ENCODE assay signal across 1 cellular context in genomic region chr5:127296321-127296720, GRCh38.
TF ChIP-seq lines count a peak whose summit lies in the region.

No MANE protein-coding gene starts in this region.

TF ChIP-seq in SK-N-SH, 30 proteins besides CTCF, POLR2A, EP300 and RAD21 (continued from another document):
- TF ChIP-seq PBX3 (IDR thresholded peaks at IDR 0.05) (peak; percentile 92), FOXJ3 (CRISPR knock-in tag; IDR thresholded peaks at IDR 0.05) (no peak), TEAD4 (IDR thresholded peaks at IDR 0.05; ENCODE audit: borderline replicate concordance, insufficient read depth) (peak; percentile 87), FOXM1 (IDR thresholded peaks at IDR 0.05; ENCODE audit: low read depth) (peak; percentile 81; the same call in 1 of the 2 replicates), YY1 (IDR thresholded peaks at IDR 0.05; ENCODE audit: low read depth) (peak; percentile 48; the same call in 1 of the 2 replicates), CHD2 (IDR thresholded peaks at IDR 0.05; ENCODE audit: low read length, partially characterized antibody) (no peak), RXRA (IDR thresholded peaks at IDR 0.05; ENCODE audit: borderline replicate concordance, low read depth) (peak; percentile 66; the same call in 1 of the 2 replicates), FOSL2 (IDR thresholded peaks at IDR 0.05; ENCODE audit: borderline replicate concordance, low read depth) (peak; percentile 98), USF1 (IDR thresholded peaks at IDR 0.05; ENCODE audit: borderline replicate concordance, low read depth) (no peak), MEF2A (IDR thresholded peaks at IDR 0.05; ENCODE audit: borderline replicate concordance, low read depth) (peak; percentile 63; the same call in 1 of the 2 replicates), TCF12 (IDR thresholded peaks at IDR 0.05) (peak; percentile 99), TAF1 (IDR thresholded peaks at IDR 0.05; ENCODE audit: borderline replicate concordance, low read depth, low read length) (no peak), MAX (IDR thresholded peaks at IDR 0.05; ENCODE audit: low read depth) (peak; percentile 76), ZBTB33 (IDR thresholded peaks at IDR 0.05; ENCODE audit: borderline replicate concordance, low read depth) (peak; percentile 48; the same call in 1 of the 2 replicates)
